Comparison of ENCODE assay signal across 25 cellular contexts in the genomic region with DNA sequence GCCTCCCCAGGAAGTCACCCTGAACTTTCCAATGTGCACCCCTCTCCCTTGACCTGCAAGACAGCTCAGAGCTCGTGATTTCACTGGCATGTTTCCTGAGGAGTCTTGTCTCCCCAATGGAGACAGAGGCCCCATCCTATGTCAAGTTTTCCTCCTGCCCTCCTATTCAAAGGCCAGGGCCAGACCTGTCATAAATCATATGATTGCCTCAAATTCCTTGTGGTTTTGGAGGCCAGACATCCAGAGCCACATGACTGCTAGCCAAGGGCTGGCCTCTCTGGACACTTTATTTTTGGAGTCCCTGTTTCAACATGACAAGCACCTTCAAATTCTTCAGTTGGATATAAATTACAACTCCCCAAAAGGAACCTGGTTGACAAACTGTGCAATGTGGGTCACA.
DNase-seq lines count a peak whose midpoint lies in the region; ATAC-seq, FAIRE-seq and TF ChIP-seq lines count a peak whose summit lies in the region.
"Had no signal": no experiment of that assay in that cellular context is flagged by ENCODE, and none has a peak within 500 bp of the region (broad histone marks: within the 10 kb centered on the region; RNA-seq: fewer than 3 reads in every experiment).

No MANE protein-coding gene starts in this region.

- H3K4me1 ChIP-seq in GM23248 (ENCODE audit: insufficient read depth) (peaks cover 14% of the 10 kb centered on the region), astrocyte (ENCODE audit: insufficient read depth, low read length) (peaks cover 15% of the 10 kb centered on the region), uterus (no peaks in the 10 kb centered on the region)
- H3K4me1 ChIP-seq: body of pancreas, foreskin keratinocyte had no signal

- H4K20me1 ChIP-seq in GM23248 (ENCODE audit: insufficient read depth) (no peaks in the 10 kb centered on the region), astrocyte (ENCODE audit: insufficient read depth, low read length) (no peaks in the 10 kb centered on the region)

- no peaks in the 10 kb centered on the region for H3K9me2 ChIP-seq in GM23248 (ENCODE audit: insufficient read depth)

- H3K9me3 ChIP-seq in GM23248 (ENCODE audit: low read depth) (no peaks in the 10 kb centered on the region), astrocyte (ENCODE audit: insufficient read depth, low read depth, low read length) (no peaks in the 10 kb centered on the region), MG63 (no peaks in the 10 kb centered on the region), uterus (no peaks in the 10 kb centered on the region)
- H3K9me3 ChIP-seq: body of pancreas had no signal

- H3F3A ChIP-seq in GM23248 (ENCODE audit: insufficient read depth), result 0 out of 2 replicates have a peak, but pooled peaks cover 7% of the 10 kb centered on the region

- peaks cover 19% of the 10 kb centered on the region for H3K4me1 Mint-ChIP-seq in astrocyte (ENCODE audit: low read depth, unreplicated experiment)
- H3K4me1 Mint-ChIP-seq: activated CD4-positive, alpha-beta T cell treated with anti-CD3 and anti-CD28 coated beads for 36 hours; activated naive CD8-positive, alpha-beta T cell treated with anti-CD3 and anti-CD28 coated beads, Interleukin-2, amount 10 ng/mL, durations not matched to agents 7 days and 5 days; memory B cell; stimulated activated naive B cell treated with anti-CD40 and anti-IgM and Interleukin-4, amounts not matched to agents 10 μg/mL and 1 μg/mL and 100 μg/mL, for 72 hours had no signal

- TF ChIP-seq CTCF in astrocyte (IDR thresholded peaks at IDR 0.05; ENCODE audit: insufficient read depth, low read depth, low read length) (no peak), uterus (IDR thresholded peaks at IDR 0.05) (no peak)

- no peak for TF ChIP-seq POLR2A in uterus (IDR thresholded peaks at IDR 0.05)

- H3K27ac ChIP-seq in GM23248 (no peak overlapping the region), astrocyte (ENCODE audit: low read depth, low read length) (no peak overlapping the region), uterus (no peak overlapping the region)
- H3K27ac ChIP-seq: body of pancreas, foreskin keratinocyte had no signal

- H3K27me3 ChIP-seq in GM23248 (replicated peaks; ENCODE audit: insufficient read depth), result no peaks in the 10 kb centered on the region
- H3K27me3 ChIP-seq in astrocyte (ENCODE audit: insufficient read depth, low read length), result no peaks in the 10 kb centered on the region
- no peaks in the 10 kb centered on the region for H3K27me3 ChIP-seq in MG63
- no peaks in the 10 kb centered on the region for H3K27me3 ChIP-seq in uterus
- H3K27me3 ChIP-seq: body of pancreas, foreskin keratinocyte had no signal

- H2AFZ ChIP-seq in GM23248 (no peak overlapping the region), astrocyte (ENCODE audit: low read depth, low read length) (no peak overlapping the region)

- H3K36me3 ChIP-seq in GM23248 (ENCODE audit: low read depth) (no peaks in the 10 kb centered on the region), astrocyte (ENCODE audit: insufficient read depth, low read length) (no peaks in the 10 kb centered on the region), MG63 (no peaks in the 10 kb centered on the region), uterus (no peaks in the 10 kb centered on the region)

- 50% methylated on average over 1 of the region's 1 CpG for WGBS in GM23248 (ENCODE audit: low coverage in 1 of 2, low lambda C conversion rate in 2 of 2, missing lambda C conversion rate in 2 of 2), 2 experiments

- H3K27me3 Mint-ChIP-seq in astrocyte (ENCODE audit: low read depth, unreplicated experiment), result no peaks in the 10 kb centered on the region
- H3K27me3 Mint-ChIP-seq: activated CD4-positive, alpha-beta T cell treated with anti-CD3 and anti-CD28 coated beads for 36 hours; memory B cell; progenitor cell of endocrine pancreas had no signal

- H3K27ac Mint-ChIP-seq in astrocyte (ENCODE audit: unreplicated experiment), result peak overlapping the region; percentile 77
- H3K27ac Mint-ChIP-seq: activated CD4-positive, alpha-beta T cell treated with anti-CD3 and anti-CD28 coated beads for 36 hours; activated naive CD8-positive, alpha-beta T cell treated with anti-CD3 and anti-CD28 coated beads, Interleukin-2, amount 10 ng/mL, durations not matched to agents 7 days and 5 days; CD8-positive, alpha-beta T cell; memory B cell; progenitor cell of endocrine pancreas; stimulated activated naive B cell treated with anti-CD40 and anti-IgM and Interleukin-4, amounts not matched to agents 10 μg/mL and 1 μg/mL and 100 μg/mL, for 72 hours had no signal

- peak; percentile 13 for FAIRE-seq in astrocyte (lab: Jason Lieb, UNC)
- FAIRE-seq: GM19239 had no signal

- H3K9ac ChIP-seq in GM23248, result no peak overlapping the region
- no peak overlapping the region for H3K9ac ChIP-seq in astrocyte (ENCODE audit: low read length)

- in situ Hi-C loops in GM23248 (cut with MboI), result no loop called here

- H3K9me3 Mint-ChIP-seq in astrocyte (ENCODE audit: unreplicated experiment), result no peaks in the 10 kb centered on the region
- H3K9me3 Mint-ChIP-seq: activated naive CD8-positive, alpha-beta T cell treated with anti-CD3 and anti-CD28 coated beads, Interleukin-2, amount 10 ng/mL, durations not matched to agents 7 days and 5 days; CD8-positive, alpha-beta T cell had no signal

- intact Hi-C loops in uterus (cut with DNase I; ENCODE audit: low total_unique reads), result no loop called here

- no peaks in the 10 kb centered on the region for H3K79me2 ChIP-seq in GM23248 (ENCODE audit: insufficient read depth)
- no peaks in the 10 kb centered on the region for H3K79me2 ChIP-seq in astrocyte (ENCODE audit: insufficient read depth, low read length)

- no peak overlapping the region for H3K4me3 ChIP-seq in GM23248
- H3K4me3 ChIP-seq in astrocyte (ENCODE audit: insufficient read depth, low read depth, low read length), result no peak overlapping the region
- H3K4me3 ChIP-seq in MG63, result no peak overlapping the region
- no peak overlapping the region for H3K4me3 ChIP-seq in uterus
- H3K4me3 ChIP-seq: body of pancreas, HAP-1 had no signal

- peak; percentile 22 for DNase-seq in GM23248
- DNase-seq in astrocyte (ENCODE audit: low read depth), result peak; percentile 52
- peak; percentile 8 for DNase-seq in hepatic stellate cell (ENCODE audit: low spot score)
- DNase-seq in stromal cell of bone marrow (ENCODE audit: low read depth), result peak; percentile 28
- no peak for DNase-seq in MG63
- no peak for DNase-seq in uterus
- DNase-seq: activated CD4-positive, alpha-beta T cell treated with anti-CD3 and anti-CD28 coated beads for 36 hours; activated CD8-positive, alpha-beta memory T cell treated with anti-CD3 and anti-CD28 coated beads for 24 hours; activated gamma-delta T cell; activated naive CD8-positive, alpha-beta T cell treated with anti-CD3 and anti-CD28 coated beads, Interleukin-2, amount 10 ng/mL, durations not matched to agents 7 days and 5 days; body of pancreas; CD8-positive, alpha-beta T cell; cerebellar nuclear complex; foreskin keratinocyte; left colon; NCI-H1436 treated with DMSO at 0.1 percent for 48 hours; stimulated activated naive B cell treated with anti-CD40 and anti-IgM and Interleukin-4, amounts not matched to agents 10 μg/mL and 1 μg/mL and 100 μg/mL, for 72 hours; T-helper 2 cell had no signal

- H3K4me2 ChIP-seq in GM23248 (ENCODE audit: unreplicated experiment) (no peak overlapping the region), astrocyte (ENCODE audit: low read length) (no peak overlapping the region)

- ATAC-seq in HG03354 (IDR thresholded peaks at IDR 0.05; ENCODE audit: poor library complexity, severe bottlenecking, unreplicated experiment) (no peak), GM18519 (IDR thresholded peaks at IDR 0.05; ENCODE audit: low FRiP score, unreplicated experiment) (no peak)
- ATAC-seq: activated CD4-positive, alpha-beta T cell treated with anti-CD3 and anti-CD28 coated beads for 36 hours; body of pancreas; CD8-positive, alpha-beta T cell; foreskin keratinocyte; left colon; sciatic nerve; stimulated activated naive B cell treated with anti-CD40 and anti-IgM and Interleukin-4, amounts not matched to agents 10 μg/mL and 1 μg/mL and 100 μg/mL, for 72 hours had no signal

- H3K4me3 Mint-ChIP-seq in astrocyte (ENCODE audit: unreplicated experiment), result peak overlapping the region; percentile 27
- H3K4me3 Mint-ChIP-seq: activated CD4-positive, alpha-beta T cell treated with anti-CD3 and anti-CD28 coated beads for 36 hours; activated naive CD8-positive, alpha-beta T cell treated with anti-CD3 and anti-CD28 coated beads, Interleukin-2, amount 10 ng/mL, durations not matched to agents 7 days and 5 days; CD8-positive, alpha-beta T cell; memory B cell; stimulated activated naive B cell treated with anti-CD40 and anti-IgM and Interleukin-4, amounts not matched to agents 10 μg/mL and 1 μg/mL and 100 μg/mL, for 72 hours had no signal

- H3K36me3 Mint-ChIP-seq in astrocyte (ENCODE audit: low read depth, unreplicated experiment), result peaks cover 4% of the 10 kb centered on the region
- H3K36me3 Mint-ChIP-seq: activated naive CD8-positive, alpha-beta T cell treated with anti-CD3 and anti-CD28 coated beads, Interleukin-2, amount 10 ng/mL, durations not matched to agents 7 days and 5 days; CD8-positive, alpha-beta T cell; memory B cell; stimulated activated naive B cell treated with anti-CD40 and anti-IgM and Interleukin-4, amounts not matched to agents 10 μg/mL and 1 μg/mL and 100 μg/mL, for 72 hours had no signal

Comparison
In these comparisons a context has a peak if more than half of its experiments do, and no peak if none do; other contexts are left out.
1. DNase-seq: peak in GM23248 (single experiment), astrocyte (single experiment), hepatic stellate cell (single experiment) and stromal cell of bone marrow (single experiment); none in MG63 (single experiment) and uterus (0 of 2).